Comparison of ENCODE assay signal across 14 cellular contexts in genomic region chr2:144447535-144447934, GRCh38.
"Had no signal": no experiment of that assay in that cellular context is flagged by ENCODE, and none has a peak within 500 bp of the region (broad histone marks: within the 10 kb centered on the region; RNA-seq: fewer than 3 reads in every experiment).

No MANE protein-coding gene starts in this region.

- DNase-seq: activated CD4-positive, alpha-beta T cell treated with anti-CD3 and anti-CD28 coated beads, Interleukin-2, amount 50 U/mL, for 1 hour; activated CD4-positive, CD25-positive, alpha-beta regulatory T cell; activated naive CD4-positive, alpha-beta T cell treated with anti-CD3 and anti-CD28 coated beads for 36 hours; activated T-cell treated with anti-CD3 and anti-CD28 coated beads for 4 hours; body of pancreas; kidney; lower lobe of right lung; naive B cell; psoas muscle; SK-N-SH; stimulated activated CD4-positive, alpha-beta T cell treated with anti-CD3 and anti-CD28 coated beads, Interleukin-4, amount 100 ng/mL, for 1 hour; transverse colon had no signal

- H3K9me3 ChIP-seq: body of pancreas, lower lobe of right lung, psoas muscle, SK-N-SH, transverse colon had no signal

- H3K27ac ChIP-seq: body of pancreas, lower lobe of right lung, psoas muscle had no signal

- H3K27me3 ChIP-seq: body of pancreas had no signal

- H3K9me3 Mint-ChIP-seq: activated naive CD4-positive, alpha-beta T cell treated with anti-CD3 and anti-CD28 coated beads for 36 hours; activated T-helper 17 cell treated with anti-CD3 and anti-CD28 coated beads, Interleukin-2, amount 50 U/mL, for 72 hours; naive B cell; T-helper 1 cell treated with Interleukin-12 subunit alpha and Interleukin-12 subunit beta and Interleukin-4 antibody, amounts not matched to agents 30 μg/mL and 1 μg/mL, for 36 hours had no signal

- H3K36me3 ChIP-seq: lower lobe of right lung, transverse colon had no signal

- H3K4me2 ChIP-seq: SK-N-SH had no signal

- H3K4me3 Mint-ChIP-seq: activated naive CD4-positive, alpha-beta T cell treated with anti-CD3 and anti-CD28 coated beads for 36 hours; activated T-helper 17 cell treated with anti-CD3 and anti-CD28 coated beads, Interleukin-2, amount 50 U/mL, for 72 hours; naive B cell; T-helper 1 cell treated with Interleukin-12 subunit alpha and Interleukin-12 subunit beta and Interleukin-4 antibody, amounts not matched to agents 30 μg/mL and 1 μg/mL, for 36 hours had no signal

- H3K4me3 ChIP-seq: body of pancreas, lower lobe of right lung, psoas muscle, transverse colon had no signal

- ATAC-seq: activated T-helper 17 cell treated with anti-CD3 and anti-CD28 coated beads, Interleukin-2, amount 50 U/mL, for 72 hours; body of pancreas; lower lobe of right lung; psoas muscle had no signal

- H3K9ac ChIP-seq: SK-N-SH had no signal

- H3K27me3 Mint-ChIP-seq: activated T-helper 17 cell treated with anti-CD3 and anti-CD28 coated beads, Interleukin-2, amount 50 U/mL, for 72 hours; naive B cell had no signal

- H3K27ac Mint-ChIP-seq: activated naive CD4-positive, alpha-beta T cell treated with anti-CD3 and anti-CD28 coated beads for 36 hours; activated T-helper 17 cell treated with anti-CD3 and anti-CD28 coated beads, Interleukin-2, amount 50 U/mL, for 72 hours; T-helper 1 cell treated with Interleukin-12 subunit alpha and Interleukin-12 subunit beta and Interleukin-4 antibody, amounts not matched to agents 30 μg/mL and 1 μg/mL, for 36 hours had no signal

- H3K4me1 ChIP-seq: body of pancreas had no signal
